In genomic region chr16:2678206-2678965, GRCh38 we compare ENCODE assay signal across 8 cellular contexts. TPM values are rescaled to one million over a fixed set of nuclear protein-coding genes. Genes with fewer than 3 reads are reported as not detected.
A peak's percentile ranks its signal among the peaks of the same experiment; 100 is the strongest.
DNase-seq lines count a peak whose midpoint lies in the region; ATAC-seq and TF ChIP-seq lines count a peak whose summit lies in the region.
"Not testable (repeated sequence)": the region's sequence is repeated elsewhere in the genome, so short reads cannot be mapped to it uniquely, and the experiment has no call there.
"Had no signal": no experiment of that assay in that cellular context is flagged by ENCODE, and none has a peak within 500 bp of the region (broad histone marks: within the 10 kb centered on the region; RNA-seq: fewer than 3 reads in every experiment).

No MANE protein-coding gene starts in this region.

- H3K36me3 ChIP-seq in BLaER1 treated with 17β-estradiol and CSF1 and Interleukin-3, amounts not matched to agents 10 nM and 100 nM; sigmoid colon: not testable (repeated sequence)

- H3K4me3 ChIP-seq in BLaER1 treated with 17β-estradiol and CSF1 and Interleukin-3, amounts not matched to agents 10 nM and 100 nM; sigmoid colon: not testable (repeated sequence)

- not testable (repeated sequence) for TF ChIP-seq CTCF in sigmoid colon (IDR thresholded peaks at IDR 0.05)

- TF ChIP-seq POLR2A in sigmoid colon (IDR thresholded peaks at IDR 0.05) = not testable (repeated sequence)

- not testable (repeated sequence) for H3K9me3 ChIP-seq in BLaER1 treated with 17β-estradiol and CSF1 and Interleukin-3, amounts not matched to agents 10 nM and 100 nM (replicated peaks in 1 of 11); sigmoid colon

- not testable (repeated sequence) for ATAC-seq in Right ventricle myocardium inferior

- not testable (repeated sequence) for H3K27ac ChIP-seq in BLaER1 treated with 17β-estradiol and CSF1 and Interleukin-3, amounts not matched to agents 10 nM and 100 nM; sigmoid colon

- not testable (repeated sequence) for H3K9ac ChIP-seq in BLaER1 treated with 17β-estradiol and CSF1 and Interleukin-3, amounts not matched to agents 10 nM and 100 nM

- TF ChIP-seq EP300 in sigmoid colon (IDR thresholded peaks at IDR 0.05) = not testable (repeated sequence)

- WGBS in sigmoid colon, 2 donors = 92 to 93% methylated on average over 17 of the region's 23 CpGs

- DNase-seq in activated effector memory CD4-positive, alpha-beta T cell treated with anti-CD3 and anti-CD28 coated beads, Interleukin-2, amount 50 U/mL, for 16 hours = peak; percentile 22
- DNase-seq in Right ventricle myocardium inferior (ENCODE audit: missing footprints) (peak; percentile 33), sigmoid colon (peak; percentile 26)

- not testable (repeated sequence) for H3K27me3 ChIP-seq in BLaER1 treated with 17β-estradiol and CSF1 and Interleukin-3, amounts not matched to agents 10 nM and 100 nM; sigmoid colon

- H3K4me1 ChIP-seq in BLaER1 treated with 17β-estradiol and CSF1 and Interleukin-3, amounts not matched to agents 10 nM and 100 nM = peaks cover 51 to 79% (median 68%) of the 10 kb centered on the region in 10 experiments
- peaks cover 4 to 25% (median 14%) of the 10 kb centered on the region in 4 donors for H3K4me1 ChIP-seq in sigmoid colon

- H4K20me1 ChIP-seq in BLaER1 treated with 17β-estradiol and CSF1 and Interleukin-3, amounts not matched to agents 10 nM and 100 nM = peaks cover 0 to 17% (median 3%) of the 10 kb centered on the region in 11 experiments; a peak in 8 of 22 replicates

- intact Hi-C loops in Right ventricle myocardium inferior (cut with DNase I); sigmoid colon (cut with DNase I): not testable (repeated sequence)

- peak overlapping the region in 10 of 11 experiments; percentile 22 to 74 (median 64); a peak in 17 of 22 replicates for H3K4me2 ChIP-seq in BLaER1 treated with 17β-estradiol and CSF1 and Interleukin-3, amounts not matched to agents 10 nM and 100 nM

RNA-seq across cellular contexts. Expression of gene KCTD5, which starts 3.9 kb away (rescaled TPM):
- total RNA-seq in Right ventricle myocardium inferior (10.5 TPM), sigmoid colon (10 to 100 TPM in 3 of 4 donors, 1 to 10 TPM in 1; 9.5 to 17.1 (median 11.5) TPM)
- polyA plus RNA-seq in sigmoid colon = 10 to 100 TPM; 47.4 to 80.5 (median 78.6) TPM

RNA-seq across cellular contexts. Expression of gene PRSS27, which starts 41.6 kb away (rescaled TPM):
- total RNA-seq in Right ventricle myocardium inferior (0.30 TPM), sigmoid colon (1 to 10 TPM; 1.2 to 5.0 (median 1.4) TPM)
- polyA plus RNA-seq in sigmoid colon = 1 to 10 TPM in 1 of 3 donors, under 1 TPM in 1, not detected in 1; 0.60 to 2.1 TPM
- total RNA-seq: Daoy had no signal
- polyA plus RNA-seq: CD14-positive monocyte; CD4-positive, alpha-beta memory T cell; CD8-positive, alpha-beta memory T cell had no signal
